Comparison of ENCODE assay signal across 10 cellular contexts in the genomic region with DNA sequence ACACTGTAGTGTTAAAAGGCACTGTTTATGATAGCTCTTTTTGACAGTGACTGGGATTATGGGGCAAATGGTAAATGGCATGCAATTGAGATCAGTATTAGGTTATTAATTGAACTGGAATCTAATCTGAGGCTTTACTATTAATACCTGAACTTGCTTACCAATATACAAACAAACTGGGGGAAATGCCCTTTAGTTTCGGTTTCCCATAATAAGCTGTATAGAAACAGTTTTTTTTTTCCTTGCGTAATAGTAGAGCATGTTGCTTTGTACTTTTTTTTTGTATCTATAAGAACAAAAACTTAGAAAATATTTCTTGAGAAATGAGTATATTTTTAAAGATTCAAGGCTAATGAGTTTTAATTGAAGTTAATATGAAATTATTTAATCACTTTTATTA.
DNase-seq lines count a peak whose midpoint lies in the region; ATAC-seq lines count a peak whose summit lies in the region.
"Had no signal": no experiment of that assay in that cellular context is flagged by ENCODE, and none has a peak within 500 bp of the region (broad histone marks: within the 10 kb centered on the region; RNA-seq: fewer than 3 reads in every experiment).

No MANE protein-coding gene starts in this region.

- no peaks in the 10 kb centered on the region for H3K36me3 ChIP-seq in CD8-positive, alpha-beta memory T cell (ENCODE audit: insufficient read depth, low read length)
- no peaks in the 10 kb centered on the region for H3K36me3 ChIP-seq in effector memory CD4-positive, alpha-beta T cell (ENCODE audit: control insufficient read depth, insufficient read depth, low read length)

- DNase-seq in CD8-positive, alpha-beta memory T cell, result peak in 1 of 5 donors; percentile 20
- no peak for DNase-seq in effector memory CD4-positive, alpha-beta T cell
- DNase-seq in activated naive CD4-positive, alpha-beta T cell treated with anti-CD3 and anti-CD28 coated beads, Interleukin-2, amount 50 U/mL, for 72 hours (ENCODE audit: low spot score in 2 of 2), result no peak
- no peak for DNase-seq in iPS-NIHi11 (ENCODE audit: low spot score)
- no peak for DNase-seq in HPDE6-E6E7 (ENCODE audit: extremely low spot score)
- DNase-seq in G401 (ENCODE audit: low spot score), result no peak
- DNase-seq: activated B cell treated with CpG ODN at 0.5 μM for 24 hours, DMS53 had no signal

- CTCF ChIA-PET in CD8-positive, alpha-beta memory T cell (lab: Charles Lee), result interaction anchor here (1.4 kb wide), 1 partner anchor 27 kb away, joined by 4 read pairs; no protein-coding TSS in a partner anchor

- H3K4me3 ChIP-seq in CD8-positive, alpha-beta memory T cell (ENCODE audit: low read length), result no peak overlapping the region
- H3K4me3 ChIP-seq in effector memory CD4-positive, alpha-beta T cell (ENCODE audit: insufficient read depth, low read depth, low read length, poor library complexity, severe bottlenecking), result peak overlapping the region; percentile 23

- H3K27ac ChIP-seq in CD8-positive, alpha-beta memory T cell (ENCODE audit: low read depth, low read length), result no peak overlapping the region
- peak overlapping the region; percentile 51 for H3K27ac ChIP-seq in effector memory CD4-positive, alpha-beta T cell (ENCODE audit: insufficient read depth, low read length, poor library complexity, severe bottlenecking)

- H3K9me3 ChIP-seq in CD8-positive, alpha-beta memory T cell (ENCODE audit: low read length), result no peaks in the 10 kb centered on the region
- no peaks in the 10 kb centered on the region for H3K9me3 ChIP-seq in effector memory CD4-positive, alpha-beta T cell (ENCODE audit: control insufficient read depth, low read length)

- peaks cover 0 to 6% (median 0%) of the 10 kb centered on the region in 3 donors for H3K36me3 Mint-ChIP-seq in CD8-positive, alpha-beta memory T cell
- peaks cover 0 to 7% of the 10 kb centered on the region in 2 donors for H3K36me3 Mint-ChIP-seq in activated naive CD4-positive, alpha-beta T cell treated with anti-CD3 and anti-CD28 coated beads, Interleukin-2, amount 50 U/mL, for 72 hours

- no peaks in the 10 kb centered on the region for H3K9me3 Mint-ChIP-seq in CD8-positive, alpha-beta memory T cell
- H3K9me3 Mint-ChIP-seq in activated naive CD4-positive, alpha-beta T cell treated with anti-CD3 and anti-CD28 coated beads, Interleukin-2, amount 50 U/mL, for 72 hours, result no peaks in the 10 kb centered on the region
- H3K9me3 Mint-ChIP-seq: activated B cell treated with CpG ODN at 0.5 μM for 24 hours had no signal

- peak overlapping the region; percentile 59 to 90 (median 76) for H3K27ac Mint-ChIP-seq in CD8-positive, alpha-beta memory T cell
- no peak overlapping the region for H3K27ac Mint-ChIP-seq in activated naive CD4-positive, alpha-beta T cell treated with anti-CD3 and anti-CD28 coated beads, Interleukin-2, amount 50 U/mL, for 72 hours
- H3K27ac Mint-ChIP-seq: activated B cell treated with CpG ODN at 0.5 μM for 24 hours had no signal

- H3K4me1 Mint-ChIP-seq in CD8-positive, alpha-beta memory T cell, result peaks cover 73 to 86% (median 84%) of the 10 kb centered on the region in 3 donors

- ATAC-seq in GM21381 (IDR thresholded peaks at IDR 0.05; ENCODE audit: unreplicated experiment), result peak; percentile 43
- ATAC-seq in HG03521 (IDR thresholded peaks at IDR 0.05; ENCODE audit: unreplicated experiment), result peak; percentile 27
- no peak for ATAC-seq in activated naive CD4-positive, alpha-beta T cell treated with anti-CD3 and anti-CD28 coated beads, Interleukin-2, amount 50 U/mL, for 72 hours

- POLR2A ChIA-PET in CD8-positive, alpha-beta memory T cell (lab: Charles Lee), result interaction anchor here (0.6 to 1.4 kb wide), 3 partner anchors 15 to 95 kb away, joined by 3 to 4 read pairs (median 3); a partner anchor contains a TSS

- H3K4me1 ChIP-seq in CD8-positive, alpha-beta memory T cell (ENCODE audit: insufficient read depth, low read length), result peaks cover 41% of the 10 kb centered on the region
- H3K4me1 ChIP-seq in effector memory CD4-positive, alpha-beta T cell (ENCODE audit: control insufficient read depth, insufficient read depth, low read length, poor library complexity, severe bottlenecking), result peaks cover 29% of the 10 kb centered on the region

- H3K27me3 Mint-ChIP-seq in CD8-positive, alpha-beta memory T cell, result no peaks in the 10 kb centered on the region
- H3K27me3 Mint-ChIP-seq: activated B cell treated with CpG ODN at 0.5 μM for 24 hours had no signal

- no peaks in the 10 kb centered on the region for H3K27me3 ChIP-seq in CD8-positive, alpha-beta memory T cell (ENCODE audit: insufficient read depth, low read length, poor library complexity, severe bottlenecking)
- H3K27me3 ChIP-seq in effector memory CD4-positive, alpha-beta T cell (replicated peaks; ENCODE audit: control insufficient read depth, insufficient read depth, low read length, poor library complexity, severe bottlenecking), result no peaks in the 10 kb centered on the region

- peak overlapping the region; percentile 9 to 72 (median 67) for H3K4me3 Mint-ChIP-seq in CD8-positive, alpha-beta memory T cell
- H3K4me3 Mint-ChIP-seq: activated B cell treated with CpG ODN at 0.5 μM for 24 hours had no signal

- in situ Hi-C loops in G401 (cut with HindIII; ENCODE audit: low sequenced_read_pairs), result no loop called here

Comparison
In these comparisons a context has a peak if more than half of its experiments do, and no peak if none do; other contexts are left out.
1. H3K27ac Mint-ChIP-seq: peak in CD8-positive, alpha-beta memory T cell (8 of 8); none in activated naive CD4-positive, alpha-beta T cell treated with anti-CD3 and anti-CD28 coated beads, Interleukin-2, amount 50 U/mL, for 72 hours (0 of 2).
2. ATAC-seq: peak in GM21381 (single experiment) and HG03521 (single experiment); none in activated naive CD4-positive, alpha-beta T cell treated with anti-CD3 and anti-CD28 coated beads, Interleukin-2, amount 50 U/mL, for 72 hours (0 of 2).